4 cellular contexts compared by ENCODE assay signal in genomic region chr5:151832843-151833242, GRCh38.
A peak's percentile ranks its signal among the peaks of the same experiment; 100 is the strongest.
DNase-seq lines count a peak whose midpoint lies in the region; ATAC-seq, FAIRE-seq and TF ChIP-seq lines count a peak whose summit lies in the region.
"Not testable (repeated sequence)": the region's sequence is repeated elsewhere in the genome, so short reads cannot be mapped to it uniquely, and the experiment has no call there.

No MANE protein-coding gene starts in this region.

- CTCF ChIA-PET in Caco-2 (lab: Charles Lee); Panc1 (lab: Charles Lee); K562 (lab: Yijun Ruan, JAX; ENCODE audit: low intra/inter-chr PET ratio); HepG2 (lab: Yijun Ruan, JAX; ENCODE audit: low intra/inter-chr PET ratio, low total read pairs): not testable (repeated sequence)

- H3K4me3 Mint-ChIP-seq in Caco-2 (ENCODE audit: unreplicated experiment): not testable (repeated sequence)

- not testable (repeated sequence) for H3K27ac Mint-ChIP-seq in Caco-2 (ENCODE audit: unreplicated experiment)

- H3K9me3 ChIP-seq in Caco-2: peaks cover 32% of the 10 kb centered on the region
- H3K9me3 ChIP-seq in Panc1 (ENCODE audit: control insufficient read depth, insufficient read depth, low read depth, low read length): peaks cover 14% of the 10 kb centered on the region; the same call in 1 of the 2 replicates
- not testable (repeated sequence) for H3K9me3 ChIP-seq in K562 (replicated peaks; ENCODE audit: control insufficient read depth, insufficient read depth, low read depth, low read length)
- H3K9me3 ChIP-seq in HepG2 (ENCODE audit: low read length): peaks cover 47% of the 10 kb centered on the region

- H3K9me1 ChIP-seq in K562 (ENCODE audit: control insufficient read depth, insufficient read depth, low read length): not testable (repeated sequence)

- H3K36me3 ChIP-seq in Caco-2 (ENCODE audit: control insufficient read depth, insufficient read depth, low read length); Panc1 (ENCODE audit: control insufficient read depth, insufficient read depth, low read length); K562 (ENCODE audit: control insufficient read depth, insufficient read depth, low read length); HepG2 (replicated peaks in 1 of 2; ENCODE audit: control insufficient read depth in 1 of 2, insufficient read depth in 2 of 2, low read length in 2 of 2): not testable (repeated sequence)

- TF ChIP-seq RAD21 in K562 (CRISPR knock-in tag; conservative IDR thresholded peaks at IDR 0.05 in 1 of 2, IDR thresholded peaks at IDR 0.05 in 1 of 2); HepG2 (CRISPR knock-in tag; IDR thresholded peaks at IDR 0.05): not testable (repeated sequence)

- intact Hi-C loops in Caco-2 (cut with micrococcal nuclease; ENCODE audit: unreplicated experiment); Panc1 (cut with micrococcal nuclease; ENCODE audit: unreplicated experiment); K562 (cut with micrococcal nuclease); HepG2 (cut with micrococcal nuclease; ENCODE audit: unreplicated experiment): not testable (repeated sequence)

- not testable (repeated sequence) for H3K27ac ChIP-seq in Panc1 (ENCODE audit: low read length); K562 (ENCODE audit: extremely low read depth, low read depth, low read length); HepG2 (ENCODE audit: extremely low read length, insufficient read depth, low read length)

- H3K4me3 ChIP-seq in Caco-2 (ENCODE audit: low read depth, low read length); Panc1 (ENCODE audit: low read depth in 2 of 2, low read length in 2 of 2); K562; HepG2 (replicated peaks in 1 of 3; ENCODE audit: insufficient read depth in 1 of 3, low read depth in 2 of 3, low read length in 3 of 3): not testable (repeated sequence)

- ATAC-seq in Panc1, K562, HepG2: not testable (repeated sequence)

- H4K20me1 ChIP-seq in K562 (replicated peaks; ENCODE audit: control insufficient read depth, insufficient read depth, low read length); HepG2 (ENCODE audit: insufficient read depth, low read length): not testable (repeated sequence)

- not testable (repeated sequence) for FAIRE-seq in K562 (lab: Jason Lieb, UNC); HepG2 (lab: Jason Lieb, UNC)

- not testable (repeated sequence) for H3K79me2 ChIP-seq in K562 (ENCODE audit: control insufficient read depth, insufficient read depth, low read length); HepG2 (ENCODE audit: insufficient read depth, low read length)

- 91% methylated on average over 4 of the region's 4 CpGs for WGBS in K562 (ENCODE audit: insufficient coverage, low coverage, missing lambda C conversion rate)
- WGBS in HepG2 (ENCODE audit: low lambda C conversion rate): 93% methylated on average over 4 of the region's 4 CpGs

- H2AFZ ChIP-seq in K562 (ENCODE audit: low read depth, low read length); HepG2 (ENCODE audit: low read length): not testable (repeated sequence)

- not testable (repeated sequence) for H3K4me2 ChIP-seq in K562 (ENCODE audit: insufficient read depth, low read length); HepG2 (ENCODE audit: low read depth, low read length)

- peaks cover 51% of the 10 kb centered on the region for H3K36me3 Mint-ChIP-seq in Caco-2 (ENCODE audit: insufficient read depth, unreplicated experiment)

- not testable (repeated sequence) for H3K27me3 Mint-ChIP-seq in Caco-2 (ENCODE audit: insufficient read depth, unreplicated experiment)

- not testable (repeated sequence) for TF ChIP-seq CTCF in Caco-2 (IDR thresholded peaks at IDR 0.05; ENCODE audit: insufficient read depth in 1 of 2, low read depth in 1 of 2, low read length in 1 of 2, severe bottlenecking in 1 of 2, unreplicated experiment in 1 of 2); Panc1 (IDR thresholded peaks at IDR 0.05); K562 (IDR thresholded peaks at IDR 0.05 in 2 of 3, conservative IDR thresholded peaks at IDR 0.05 in 1 of 3; ENCODE audit: insufficient read depth in 2 of 3, low read depth in 1 of 3, low read length in 3 of 3); HepG2 (CRISPR knock-in tag; IDR thresholded peaks at IDR 0.05)

- peaks cover 60% of the 10 kb centered on the region for H3K9me3 Mint-ChIP-seq in Caco-2 (ENCODE audit: unreplicated experiment)

- not testable (repeated sequence) for TF ChIP-seq POLR2A in K562 (conservative IDR thresholded peaks at IDR 0.05); HepG2 (IDR thresholded peaks at IDR 0.05; ENCODE audit: insufficient read depth in 1 of 2, low read depth in 2 of 2, low read length in 2 of 2)

- H3K4me1 ChIP-seq in Caco-2; Panc1 (ENCODE audit: control insufficient read depth, insufficient read depth, low read length); K562 (replicated peaks in 1 of 2; ENCODE audit: control insufficient read depth in 2 of 2, insufficient read depth in 2 of 2, low read length in 2 of 2); HepG2 (ENCODE audit: insufficient read depth, low read length): not testable (repeated sequence)

- not testable (repeated sequence) for DNase-seq in Caco-2; Panc1 (ENCODE audit: low read depth, low spot score); K562 (ENCODE audit: extremely low read depth in 1 of 4, low spot score in 3 of 4); HepG2 (ENCODE audit: low spot score)

- BruUV-seq in Caco-2 (replicated peaks; lab: Mats Ljungman, UMichigan) (TSS peak; percentile 8), Panc1 (replicated peaks; lab: Mats Ljungman, UMichigan) (TSS peak; percentile 9)
- BruUV-seq in K562 (replicated peaks; lab: Mats Ljungman, UMichigan); HepG2 (replicated peaks; lab: Mats Ljungman, UMichigan): not testable (repeated sequence)

- not testable (repeated sequence) for TF ChIP-seq EP300 in K562 (IDR thresholded peaks at IDR 0.05; ENCODE audit: low read length); HepG2 (IDR thresholded peaks at IDR 0.05; ENCODE audit: low read depth in 2 of 2, low read length in 2 of 2); HepG2 (CRISPR knock-in tag; IDR thresholded peaks at IDR 0.05; ENCODE audit: borderline replicate concordance)

- H3K27me3 ChIP-seq in Caco-2 (replicated peaks; ENCODE audit: control insufficient read depth, insufficient read depth, low read length); Panc1 (ENCODE audit: control insufficient read depth, insufficient read depth, low read length); K562 (ENCODE audit: control insufficient read depth in 2 of 2, insufficient read depth in 2 of 2, low read length in 2 of 2); HepG2 (ENCODE audit: control insufficient read depth in 1 of 2, insufficient read depth in 2 of 2, low read length in 2 of 2): not testable (repeated sequence)

- H3K4me1 Mint-ChIP-seq in Caco-2 (ENCODE audit: low read depth, unreplicated experiment): not testable (repeated sequence)

- in situ Hi-C loops in Panc1 (cut with HindIII; ENCODE audit: low pct_unique_long_range_greater_than_20kb, low sequenced_read_pairs): not testable (repeated sequence)
- in situ Hi-C loops in K562 (cut with MboI) (loop anchor here (10.0 to 25.0 kb wide), 2 partner anchors 304 to 672 kb away; no protein-coding TSS in a partner anchor), HepG2 (cut with HindIII; ENCODE audit: extremely low pct_ligation_motif_present, low pct_unique_long_range_greater_than_20kb) (loop anchor here (25.0 kb wide), 1 partner anchor 679 kb away; no protein-coding TSS in a partner anchor)

- H3K9ac ChIP-seq in K562 (ENCODE audit: insufficient read depth in 1 of 2, low read depth in 2 of 2, low read length in 2 of 2); HepG2 (ENCODE audit: insufficient read depth, low read depth, low read length): not testable (repeated sequence)

- POLR2A ChIA-PET in Caco-2 (lab: Charles Lee); Panc1 (lab: Charles Lee); K562 (lab: Yijun Ruan, JAX); HepG2 (lab: Yijun Ruan, JAX): not testable (repeated sequence)

TF ChIP-seq in K562, 482 proteins besides CTCF, POLR2A, EP300 and RAD21:
- peak; percentile 74 for TF ChIP-seq ZFP1 (CRISPR knock-in tag; IDR thresholded peaks at IDR 0.05)

TF ChIP-seq in HepG2, 621 proteins besides CTCF, POLR2A, EP300 and RAD21:
- peak; percentile 90; the same call in 1 of the 2 replicates for TF ChIP-seq ZFP1 (CRISPR knock-in tag; IDR thresholded peaks at IDR 0.05)
